In genomic region chr9:134624827-134625181, GRCh38 we compare ENCODE assay signal across 13 cellular contexts. TPM values are rescaled to one million over a fixed set of nuclear protein-coding genes. Genes with fewer than 3 reads are reported as not detected.
DNase-seq lines count a peak whose midpoint lies in the region; ATAC-seq, FAIRE-seq and TF ChIP-seq lines count a peak whose summit lies in the region.
"Had no signal": no experiment of that assay in that cellular context is flagged by ENCODE, and none has a peak within 500 bp of the region (broad histone marks: within the 10 kb centered on the region; RNA-seq: fewer than 3 reads in every experiment).

No MANE protein-coding gene starts in this region.

- no peaks in the 10 kb centered on the region for H3K79me2 ChIP-seq in keratinocyte (ENCODE audit: control insufficient read depth, insufficient read depth, low read length)

- TF ChIP-seq CTCF in left ventricle myocardium inferior (IDR thresholded peaks at IDR 0.05; ENCODE audit: borderline replicate concordance) (no peak), keratinocyte (optimal IDR thresholded peaks at IDR 0.05 in 1 of 3, IDR thresholded peaks at IDR 0.05 in 1 of 3, conservative IDR thresholded peaks at IDR 0.05 in 1 of 3; ENCODE audit: extremely low read depth in 1 of 3, insufficient read depth in 2 of 3, low read length in 3 of 3) (no peak), kidney (IDR thresholded peaks at IDR 0.05; ENCODE audit: borderline replicate concordance, extremely low read depth, insufficient read depth) (no peak)

- FAIRE-seq in keratinocyte (lab: Jason Lieb, UNC) (peak; percentile 97), GM19239 (lab: Jason Lieb, UNC) (no peak), kidney (lab: Jason Lieb, UNC) (no peak)
- FAIRE-seq: GM12892 had no signal

- dilution Hi-C loops in keratinocyte (cut with MboI; ENCODE audit: extremely low pct_ligation_motif_present, low sequenced_read_pairs), result no loop called here

- intact Hi-C loops in cardiac septum (cut with DNase I), result no loop called here
- intact Hi-C loops in left ventricle myocardium inferior (cut with micrococcal nuclease), result no loop called here
- intact Hi-C loops in aorta (cut with DNase I), result no loop called here
- intact Hi-C loops in kidney (cut with DNase I), result no loop called here

- H3K4me3 ChIP-seq in left ventricle myocardium inferior, result no peak overlapping the region
- H3K4me3 ChIP-seq in keratinocyte (ENCODE audit: control insufficient read depth in 2 of 3, extremely low read depth in 1 of 3, insufficient read depth in 2 of 3, low read depth in 1 of 3, low read length in 3 of 3), result peak overlapping the region in 1 of 3 experiments; percentile 9
- H3K4me3 ChIP-seq in aorta (ENCODE audit: low read length in 2 of 2), result no peak overlapping the region
- H3K4me3 ChIP-seq in kidney (ENCODE audit: low read length in 2 of 2), result no peak overlapping the region

- no peaks in the 10 kb centered on the region for H4K20me1 ChIP-seq in keratinocyte (ENCODE audit: control insufficient read depth, extremely low read depth, insufficient read depth, low read length)

- H3K36me3 ChIP-seq in left ventricle myocardium inferior, result no peaks in the 10 kb centered on the region
- H3K36me3 ChIP-seq in keratinocyte (ENCODE audit: control insufficient read depth in 2 of 2, extremely low read depth in 1 of 2, insufficient read depth in 2 of 2, low read length in 2 of 2), result no peaks in the 10 kb centered on the region
- no peaks in the 10 kb centered on the region for H3K36me3 ChIP-seq in aorta (ENCODE audit: control insufficient read depth in 1 of 2, insufficient read depth in 2 of 2, low read length in 1 of 2)
- H3K36me3 ChIP-seq in kidney (ENCODE audit: control insufficient read depth in 1 of 2, insufficient read depth in 2 of 2, low read length in 2 of 2), result no peaks in the 10 kb centered on the region

- H3K9ac ChIP-seq in keratinocyte (ENCODE audit: control insufficient read depth, extremely low read depth, insufficient read depth, low read length) (no peak overlapping the region), kidney (ENCODE audit: low read length in 2 of 2) (no peak overlapping the region)

- no peak overlapping the region for H2AFZ ChIP-seq in keratinocyte (ENCODE audit: control insufficient read depth, low read length)

- H3K9me3 ChIP-seq in left ventricle myocardium inferior (replicated peaks) (no peaks in the 10 kb centered on the region), keratinocyte (ENCODE audit: control insufficient read depth, low read depth, low read length) (no peaks in the 10 kb centered on the region), aorta (ENCODE audit: control insufficient read depth, low read length) (no peaks in the 10 kb centered on the region), kidney (ENCODE audit: control insufficient read depth in 1 of 2, low read length in 2 of 2) (no peaks in the 10 kb centered on the region)

- DNase-seq in cardiac septum (ENCODE audit: low spot score), result peak; percentile 20
- DNase-seq in left ventricle myocardium inferior, result no peak
- DNase-seq in amniotic epithelial cell (ENCODE audit: low read depth), result peak; percentile 85
- DNase-seq in keratinocyte (ENCODE audit: low read depth, low spot score), result no peak
- peak; percentile 75 to 78 for DNase-seq in aorta
- no peak for DNase-seq in SHP77 (lab: John Stamatoyannopoulos, UW)
- DNase-seq in GM19239 (ENCODE audit: insufficient read length, low spot score), result no peak
- DNase-seq in kidney, result no peak
- DNase-seq: AML-193, NCI-H345, T-helper 9 cell had no signal

- H3K4me2 ChIP-seq in keratinocyte (ENCODE audit: control insufficient read depth, extremely low read depth, insufficient read depth, low read depth, low read length), result peak overlapping the region; percentile 43

- no peak for ATAC-seq in aorta (ENCODE audit: low FRiP score)

- H3K27me3 ChIP-seq in left ventricle myocardium inferior (ENCODE audit: low read depth) (peaks cover 43% of the 10 kb centered on the region), keratinocyte (ENCODE audit: control insufficient read depth, extremely low read depth, insufficient read depth, low read length) (peaks cover 4% of the 10 kb centered on the region), aorta (ENCODE audit: control insufficient read depth in 1 of 2, insufficient read depth in 2 of 2, low read length in 1 of 2) (no peaks in the 10 kb centered on the region)

- no peaks in the 10 kb centered on the region for H3K9me1 ChIP-seq in keratinocyte (ENCODE audit: control insufficient read depth, extremely low read depth, insufficient read depth, low read length)

- H3K27ac ChIP-seq in left ventricle myocardium inferior (replicated peaks), result no peak overlapping the region
- peak overlapping the region; percentile 31 for H3K27ac ChIP-seq in keratinocyte (ENCODE audit: control insufficient read depth, insufficient read depth, low read length)
- no peak overlapping the region for H3K27ac ChIP-seq in aorta (ENCODE audit: low read depth in 1 of 2, low read length in 2 of 2)
- no peak overlapping the region for H3K27ac ChIP-seq in kidney (ENCODE audit: low read depth in 2 of 2, low read length in 2 of 2)

- H3K4me1 ChIP-seq in left ventricle myocardium inferior (no peaks in the 10 kb centered on the region), keratinocyte (ENCODE audit: control insufficient read depth, extremely low read depth, insufficient read depth, low read length) (peaks cover 27% of the 10 kb centered on the region), aorta (ENCODE audit: control insufficient read depth in 1 of 2, insufficient read depth in 2 of 2, low read length in 2 of 2) (no peaks in the 10 kb centered on the region), kidney (ENCODE audit: control insufficient read depth in 1 of 2, insufficient read depth in 1 of 2, low read depth in 1 of 2, low read length in 2 of 2) (no peaks in the 10 kb centered on the region)

- 46 to 50% methylated on average over 3 of the region's 3 CpGs for WGBS in aorta, 2 donors

RNA-seq across cellular contexts. Expression of gene COL5A1, which starts 16.8 kb away (rescaled TPM):
- total RNA-seq in cardiac septum (21.6 TPM), left ventricle myocardium inferior (13.9 TPM), aorta (100 to 1,000 TPM; 108 to 159 TPM), kidney (23.8 TPM)
- polyA plus RNA-seq in keratinocyte (3.1 to 5.6 TPM (median 4.9 TPM) in 3 replicates), aorta (10 to 100 TPM; 18.7 to 57.7 TPM), kidney (ENCODE audit: insufficient read depth, low read depth, low replicate concordance) (2.4 TPM)
- 3.0 TPM for polyA plus RNA-seq in keratinocyte (2011; ENCODE audit: low read depth)
- polyA plus RNA-seq in keratinocyte (2011; cell fraction: cytosol; rRNA removed), result 1.1 and 2.1 TPM in 2 replicates
- 22.0 and 30.3 TPM in 2 replicates for polyA plus RNA-seq in keratinocyte (2011; cell fraction: nucleus; rRNA removed)
- polyA plus RNA-seq in keratinocyte (2012; ENCODE audit: low replicate concordance), result 0.87 and 10.2 TPM in 2 replicates
- polyA minus RNA-seq in keratinocyte, result 6.7 to 22.0 TPM (median 12.5 TPM) in 3 replicates
- 13.2 TPM for polyA minus RNA-seq in keratinocyte (2011; cell fraction: cytosol; rRNA and poly(A)+ RNA removed)
- polyA minus RNA-seq in keratinocyte (2011; cell fraction: nucleus; rRNA and poly(A)+ RNA removed), result 27.4 and 29.4 TPM in 2 replicates
- polyA plus RNA-seq: neural cell had no signal

Comparison
In these comparisons a context has a peak if more than half of its experiments do, and no peak if none do; other contexts are left out.
1. DNase-seq: peak in cardiac septum (single experiment), amniotic epithelial cell (single experiment) and aorta (2 of 2); none in left ventricle myocardium inferior (single experiment), keratinocyte (single experiment), SHP77 (0 of 2), GM19239 (single experiment) and kidney (single experiment).